Comparison of ENCODE assay signal across 23 cellular contexts in genomic region chr5:165361143-165361542, GRCh38.
"Had no signal": no experiment of that assay in that cellular context is flagged by ENCODE, and none has a peak within 500 bp of the region (broad histone marks: within the 10 kb centered on the region; RNA-seq: fewer than 3 reads in every experiment).

No MANE protein-coding gene starts in this region.

- H3K4me3 Mint-ChIP-seq: activated naive CD8-positive, alpha-beta T cell treated with anti-CD3 and anti-CD28 coated beads for 36 hours; central memory CD8-positive, alpha-beta T cell; naive thymus-derived CD4-positive, alpha-beta T cell; neural progenitor cell; type B pancreatic cell had no signal

- H3K36me3 ChIP-seq: breast epithelium, left ventricle myocardium inferior, neural progenitor cell, sigmoid colon, thoracic aorta, vagina had no signal

- H3K27me3 ChIP-seq: breast epithelium, foreskin keratinocyte, hepatocyte, neural progenitor cell, sigmoid colon, vagina had no signal

- ATAC-seq: foreskin keratinocyte; naive thymus-derived CD4-positive, alpha-beta T cell had no signal

- H3K4me1 Mint-ChIP-seq: activated naive CD8-positive, alpha-beta T cell treated with anti-CD3 and anti-CD28 coated beads for 36 hours; central memory CD8-positive, alpha-beta T cell; naive thymus-derived CD4-positive, alpha-beta T cell had no signal

- H3K27ac ChIP-seq: breast epithelium, foreskin keratinocyte, hepatocyte, left ventricle myocardium inferior, neural progenitor cell, sigmoid colon, thoracic aorta, vagina had no signal

- H3K4me2 ChIP-seq: hepatocyte, neural progenitor cell, smooth muscle cell had no signal

- H3K9me3 ChIP-seq: breast epithelium, left ventricle myocardium inferior, sigmoid colon, thoracic aorta, vagina had no signal

- DNase-seq: activated CD4-positive, alpha-beta T cell treated with anti-CD3 and anti-CD28 coated beads for 4 hours; activated CD4-positive, alpha-beta T cell treated with anti-CD3 and anti-CD28 coated beads, Interleukin-2, amount 50 U/mL, for 48 hours; activated CD4-positive, CD25-positive, alpha-beta regulatory T cell; activated naive CD4-positive, alpha-beta T cell treated with Interleukin-2 at 50 U/mL for 16 hours; activated naive CD8-positive, alpha-beta T cell treated with anti-CD3 and anti-CD28 coated beads for 36 hours; activated T-cell treated with anti-CD3 and anti-CD28 coated beads, Interleukin-2, amount 50 U/mL, for 48 hours; effector memory CD4-positive, alpha-beta T cell; foreskin keratinocyte; left ventricle myocardium inferior; naive thymus-derived CD4-positive, alpha-beta T cell; posterior cingulate gyrus; sigmoid colon; stimulated activated CD4-positive, alpha-beta T cell treated with anti-CD3 and anti-CD28 coated beads, Interleukin-2, amount 100 ng/mL, for 48 hours; stimulated activated CD8-positive, alpha-beta memory T cell treated with anti-CD3 and anti-CD28 coated beads, Interleukin-4, amount 100 ng/mL, for 48 hours; stimulated activated naive CD4-positive, alpha-beta T cell had no signal

- H3K27ac Mint-ChIP-seq: activated naive CD8-positive, alpha-beta T cell treated with anti-CD3 and anti-CD28 coated beads for 36 hours; naive thymus-derived CD4-positive, alpha-beta T cell; neural progenitor cell; type B pancreatic cell had no signal

- H3K4me1 ChIP-seq: breast epithelium, foreskin keratinocyte, left ventricle myocardium inferior, neural progenitor cell, sigmoid colon, vagina had no signal

- H3K9me3 Mint-ChIP-seq: activated naive CD8-positive, alpha-beta T cell treated with anti-CD3 and anti-CD28 coated beads for 36 hours; neural progenitor cell; type B pancreatic cell had no signal

- H3K79me2 ChIP-seq: hepatocyte had no signal

- H3K9ac ChIP-seq: neural progenitor cell had no signal

- H3K4me3 ChIP-seq: breast epithelium, hepatocyte, left ventricle myocardium inferior, neural progenitor cell, sigmoid colon, smooth muscle cell, thoracic aorta, vagina had no signal

- H3K27me3 Mint-ChIP-seq: activated naive CD8-positive, alpha-beta T cell treated with anti-CD3 and anti-CD28 coated beads for 36 hours; central memory CD8-positive, alpha-beta T cell; naive thymus-derived CD4-positive, alpha-beta T cell had no signal

- H2AFZ ChIP-seq: hepatocyte, neural progenitor cell had no signal

- H3K36me3 Mint-ChIP-seq: activated naive CD8-positive, alpha-beta T cell treated with anti-CD3 and anti-CD28 coated beads for 36 hours; naive thymus-derived CD4-positive, alpha-beta T cell; neural progenitor cell; type B pancreatic cell had no signal
